In genomic region chr2:61017556-61018318, GRCh38 we compare ENCODE assay signal across 8 cellular contexts. TPM values are rescaled to one million over a fixed set of nuclear protein-coding genes. Genes with fewer than 3 reads are reported as not detected.
DNase-seq lines count a peak whose midpoint lies in the region; ATAC-seq, FAIRE-seq and TF ChIP-seq lines count a peak whose summit lies in the region.

Gene PEX13, plus strand, starts transcription at chr2:61017720. Its CDS starts 40 bp downstream, at chr2:61017760.
Gene PUS10, minus strand, starts transcription at chr2:61018255. Its CDS starts 6,365 bp downstream, at chr2:61011890.

- ATAC-seq in GM21390 (IDR thresholded peaks at IDR 0.05; ENCODE audit: unreplicated experiment) (peak; percentile 75), foreskin keratinocyte (peak; percentile 88)

- H3K27me3 ChIP-seq in HUES48 (ENCODE audit: control insufficient read depth, insufficient read depth, low read length): no peaks in the 10 kb centered on the region
- no peaks in the 10 kb centered on the region for H3K27me3 ChIP-seq in foreskin keratinocyte
- no peaks in the 10 kb centered on the region for H3K27me3 ChIP-seq in neuronal stem cell (ENCODE audit: control insufficient read depth in 3 of 3, insufficient read depth in 3 of 3, low read depth in 1 of 3, low read length in 3 of 3)
- no peaks in the 10 kb centered on the region for H3K27me3 ChIP-seq in subcutaneous abdominal adipose tissue (ENCODE audit: control insufficient read depth in 5 of 5, insufficient read depth in 4 of 5, low read length in 5 of 5)

- no peak within 1 kb of the TSS for H4K8ac ChIP-seq in neuronal stem cell (ENCODE audit: low read depth, low read length)

- H2BK15ac ChIP-seq in neuronal stem cell (ENCODE audit: low read length): peak within 1 kb of the TSS; percentile 72

- H3K4me3 ChIP-seq in HUES48 (ENCODE audit: low read depth, low read length): peak within 1 kb of the TSS; percentile 94
- H3K4me3 ChIP-seq in neuronal stem cell (ENCODE audit: low read length in 2 of 2): peak within 1 kb of the TSS; percentile 80 to 90
- peak within 1 kb of the TSS; percentile 94 to 100 (median 100) for H3K4me3 ChIP-seq in subcutaneous abdominal adipose tissue (ENCODE audit: low read depth in 1 of 5, low read length in 5 of 5)

- peaks cover 13% of the 10 kb centered on the region for H3K4me1 ChIP-seq in HUES48 (ENCODE audit: control insufficient read depth, insufficient read depth, low read length)
- H3K4me1 ChIP-seq in foreskin keratinocyte: peaks cover 26% of the 10 kb centered on the region
- peaks cover 0 to 2% of the 10 kb centered on the region in 2 donors for H3K4me1 ChIP-seq in neuronal stem cell (ENCODE audit: control insufficient read depth in 2 of 2, insufficient read depth in 1 of 2, low read depth in 1 of 2, low read length in 2 of 2)
- H3K4me1 ChIP-seq in subcutaneous abdominal adipose tissue (ENCODE audit: control insufficient read depth in 5 of 5, insufficient read depth in 5 of 5, low read length in 5 of 5): peaks cover 0 to 38% (median 30%) of the 10 kb centered on the region in 5 donors

- no peak within 1 kb of the TSS for H4K91ac ChIP-seq in neuronal stem cell (ENCODE audit: low read depth, low read length, poor library complexity)

- H2BK120ac ChIP-seq in neuronal stem cell (ENCODE audit: low read depth, low read length): no peak within 1 kb of the TSS

- H3K9me3 ChIP-seq in HUES48 (ENCODE audit: control insufficient read depth, insufficient read depth, low read length): no peaks in the 10 kb centered on the region
- H3K9me3 ChIP-seq in neuronal stem cell (replicated peaks in 1 of 2; ENCODE audit: control insufficient read depth in 2 of 2, insufficient read depth in 1 of 2, low read depth in 1 of 2, low read length in 2 of 2): peaks cover 0 to 7% of the 10 kb centered on the region in 2 donors
- no peaks in the 10 kb centered on the region for H3K9me3 ChIP-seq in subcutaneous abdominal adipose tissue (ENCODE audit: control insufficient read depth in 5 of 5, low read length in 5 of 5)

- H2AK5ac ChIP-seq in neuronal stem cell (ENCODE audit: low read depth, low read length): no peak within 1 kb of the TSS

- no CpG with 5 or more reads among the region's 39 CpGs for WGBS in neuronal stem cell (ENCODE audit: extremely low coverage in 2 of 2, insufficient read length in 2 of 2, insufficient replicate concordance in 1 of 2), 2 donors

- peak within 1 kb of the TSS; percentile 81 for H3K23ac ChIP-seq in neuronal stem cell (ENCODE audit: low read depth, low read length, poor library complexity)

- H3K27ac ChIP-seq in HUES48 (ENCODE audit: low read depth, low read length) (peak within 1 kb of the TSS; percentile 97), foreskin keratinocyte (peak within 1 kb of the TSS; percentile 96), neuronal stem cell (replicated peaks; ENCODE audit: low read length) (peak within 1 kb of the TSS; percentile 95), subcutaneous abdominal adipose tissue (ENCODE audit: low read depth, low read length) (peak within 1 kb of the TSS; percentile 88)

- H3K4ac ChIP-seq in neuronal stem cell (ENCODE audit: low read length): no peak within 1 kb of the TSS

- H3K9ac ChIP-seq in HUES48 (ENCODE audit: low read depth, low read length) (peak within 1 kb of the TSS; percentile 95), neuronal stem cell (ENCODE audit: low read depth, low read length, poor library complexity) (peak within 1 kb of the TSS; percentile 78), subcutaneous abdominal adipose tissue (ENCODE audit: low read length in 5 of 5) (peak within 1 kb of the TSS; percentile 95 to 99 (median 97))

- peak within 1 kb of the TSS; percentile 90 for H3K18ac ChIP-seq in neuronal stem cell (ENCODE audit: low read length)

- H2AFZ ChIP-seq in neuronal stem cell (ENCODE audit: low read length): peak within 1 kb of the TSS; percentile 89

- peak within 1 kb of the TSS; percentile 94 for H3K4me2 ChIP-seq in neuronal stem cell (ENCODE audit: insufficient read depth, low read length, poor library complexity, severe bottlenecking)

- DNase-seq in DMS79 (lab: John Stamatoyannopoulos, UW) (peak; percentile 69), RCC 7860 (ENCODE audit: low spot score) (peak; percentile 50), activated gamma-delta T cell (lab: John Stamatoyannopoulos, UW) (peak; percentile 17), foreskin keratinocyte (peak; percentile 88 to 90), neuronal stem cell (ENCODE audit: low spot score) (peak; percentile 65)

- H2BK12ac ChIP-seq in neuronal stem cell (ENCODE audit: low read length): no peak within 1 kb of the TSS

- H3K14ac ChIP-seq in neuronal stem cell (ENCODE audit: low read length): peak within 1 kb of the TSS; percentile 31

- H2BK5ac ChIP-seq in neuronal stem cell (ENCODE audit: low read length): peak within 1 kb of the TSS; percentile 99

- no peaks in the 10 kb centered on the region for H3K36me3 ChIP-seq in HUES48 (ENCODE audit: control insufficient read depth, insufficient read depth, low read length)
- H3K36me3 ChIP-seq in neuronal stem cell (replicated peaks in 1 of 2; ENCODE audit: control insufficient read depth in 2 of 2, insufficient read depth in 2 of 2, low read length in 2 of 2): peaks cover 4 to 24% of the 10 kb centered on the region in 2 donors
- H3K36me3 ChIP-seq in subcutaneous abdominal adipose tissue (ENCODE audit: control insufficient read depth in 5 of 5, insufficient read depth in 5 of 5, low read length in 5 of 5): peaks cover 0 to 4% (median 0%) of the 10 kb centered on the region in 5 donors

- TF ChIP-seq CTCF in foreskin keratinocyte (conservative IDR thresholded peaks at IDR 0.05): no peak

- no peak for FAIRE-seq in RCC 7860 (lab: Jason Lieb, UNC)

- H3K79me1 ChIP-seq in neuronal stem cell (ENCODE audit: low read depth, low read length): peaks cover 6% of the 10 kb centered on the region

RNA-seq across cellular contexts. Expression of gene PEX13, which starts in this region (rescaled TPM):
- 20.7 and 22.3 TPM in 2 replicates for total RNA-seq in foreskin keratinocyte
- polyA plus RNA-seq in foreskin keratinocyte: 7.0 and 8.2 TPM in 2 replicates
- polyA plus RNA-seq in neuronal stem cell (2013, experiment 1 of 2): 19.8 TPM
- 20.1 TPM for polyA plus RNA-seq in neuronal stem cell (2013, experiment 2 of 2)

RNA-seq across cellular contexts. Expression of gene PUS10, which starts in this region (rescaled TPM):
- 3.1 and 3.4 TPM in 2 replicates for total RNA-seq in foreskin keratinocyte
- polyA plus RNA-seq in foreskin keratinocyte: 1.1 and 1.3 TPM in 2 replicates
- polyA plus RNA-seq in neuronal stem cell (2013, experiment 1 of 2): 2.6 TPM
- 3.0 TPM for polyA plus RNA-seq in neuronal stem cell (2013, experiment 2 of 2)

Comparison
In these comparisons a context has a peak if more than half of its experiments do, and no peak if none do; other contexts are left out.
1. Peak in every context shown above with its lines: DNase-seq, ATAC-seq, H3K4me3 ChIP-seq and H3K27ac ChIP-seq.
2. DNase-seq: peak in every context shown above with its lines; median percentile 89 in foreskin keratinocyte; 69 in DMS79; 65 in neuronal stem cell; 50 in RCC 7860; 17 in activated gamma-delta T cell.